In the genomic region with DNA sequence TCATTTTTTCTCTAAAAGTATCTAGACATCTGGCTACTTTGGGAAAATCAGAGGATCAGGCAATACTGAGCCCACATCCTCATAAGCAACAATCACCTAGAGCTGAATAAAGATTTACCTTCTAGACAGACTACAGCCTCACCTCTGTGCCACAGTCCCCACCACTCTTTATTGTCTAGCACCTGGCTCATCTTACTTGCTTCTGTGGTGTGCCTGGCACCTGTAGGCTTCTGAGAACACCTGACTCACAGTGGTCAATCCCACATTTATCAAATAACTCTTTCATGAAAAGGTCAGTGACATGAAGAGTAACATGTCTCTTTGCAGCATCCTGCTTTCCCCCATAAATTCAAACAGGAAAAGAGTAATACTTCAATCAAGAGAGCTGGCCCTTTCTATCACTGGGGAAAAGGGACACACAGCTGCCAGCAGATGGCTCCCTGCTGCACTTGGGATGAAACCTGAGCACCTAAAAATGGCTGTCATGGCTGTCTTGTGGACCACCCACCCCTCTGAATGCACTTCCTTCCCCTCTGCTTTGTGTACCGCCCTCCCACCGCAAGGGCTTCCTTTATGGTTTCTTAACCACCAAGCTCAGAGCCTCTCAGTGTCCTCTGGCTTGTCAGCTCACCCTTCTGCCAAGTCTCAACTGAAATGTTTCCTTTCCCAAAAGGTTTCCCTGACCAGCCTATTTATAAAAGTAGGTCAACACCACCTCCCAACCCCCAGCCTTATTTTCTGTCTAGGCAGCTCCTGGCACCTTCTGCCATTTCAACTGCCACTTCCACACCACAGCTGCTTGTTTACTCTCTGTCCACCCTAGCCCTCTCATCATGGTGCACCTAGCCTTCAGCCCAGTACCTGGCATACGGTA, we compare ENCODE assay signal across 1 cellular context.
TF ChIP-seq lines count a peak whose summit lies in the region.

No MANE protein-coding gene starts in this region.

TF ChIP-seq in WTC11, 78 proteins besides CTCF, POLR2A, EP300 and RAD21 (continued from another document):
- TF ChIP-seq ATF6 (CRISPR knock-in tag; IDR thresholded peaks at IDR 0.05): no peak
- TF ChIP-seq GABPB1 (CRISPR knock-in tag; IDR thresholded peaks at IDR 0.05): no peak
- no peak for TF ChIP-seq MYBL2 (CRISPR knock-in tag; IDR thresholded peaks at IDR 0.05)
- TF ChIP-seq SP1 (CRISPR knock-in tag; conservative IDR thresholded peaks at IDR 0.05): no peak
- no peak for TF ChIP-seq HMGA2 (CRISPR knock-in tag; IDR thresholded peaks at IDR 0.05)
- TF ChIP-seq ZNF512 (CRISPR knock-in tag; IDR thresholded peaks at IDR 0.05; ENCODE audit: borderline replicate concordance): no peak
